ENCODE assay signal across 10 cellular contexts in genomic region chr20:9323622-9324021, GRCh38.
DNase-seq lines count a peak whose midpoint lies in the region; ATAC-seq, FAIRE-seq and TF ChIP-seq lines count a peak whose summit lies in the region.
"Had no signal": no experiment of that assay in that cellular context is flagged by ENCODE, and none has a peak within 500 bp of the region (broad histone marks: within the 10 kb centered on the region; RNA-seq: fewer than 3 reads in every experiment).

No MANE protein-coding gene starts in this region.

- BruUV-seq in endothelial cell of umbilical vein (replicated peaks; lab: Mats Ljungman, UMichigan): no TSS peak

- POLR2A ChIA-PET in endothelial cell of umbilical vein (lab: Charles Lee): no interaction called here

- no peak overlapping the region for H3K4me2 ChIP-seq in endothelial cell of umbilical vein (ENCODE audit: insufficient read depth, low read length)

- CTCF ChIA-PET in endothelial cell of umbilical vein (lab: Charles Lee): interaction anchor here (0.9 to 1.5 kb wide), 4 partner anchors 14 to 470 kb away, joined by 3 to 6 read pairs (median 4); no protein-coding TSS in a partner anchor

- H4K20me1 ChIP-seq in endothelial cell of umbilical vein (replicated peaks; ENCODE audit: control insufficient read depth, extremely low read depth, insufficient read depth, low read length): no peaks in the 10 kb centered on the region

- TF ChIP-seq POLR2A in endothelial cell of umbilical vein (IDR thresholded peaks at IDR 0.05; ENCODE audit: low read depth, low read length): no peak

- dilution Hi-C loops in endothelial cell of umbilical vein (cut with MboI; ENCODE audit: extremely low pct_ligation_motif_present, low sequenced_read_pairs): no loop called here

- H3K9me3 Mint-ChIP-seq in activated naive CD8-positive, alpha-beta T cell treated with anti-CD3 and anti-CD28 coated beads for 36 hours: no peaks in the 10 kb centered on the region
- H3K9me3 Mint-ChIP-seq in activated naive CD8-positive, alpha-beta T cell treated with anti-CD3 and anti-CD28 coated beads, Interleukin-2, amount 50 U/mL, for 24 hours: no peaks in the 10 kb centered on the region

- H3K4me3 ChIP-seq in endothelial cell of umbilical vein (replicated peaks in 1 of 3; ENCODE audit: insufficient read depth in 1 of 3, low read depth in 1 of 3, low read length in 3 of 3): no peak overlapping the region
- no peak overlapping the region for H3K4me3 ChIP-seq in retinal pigment epithelial cell (ENCODE audit: low read length)

- H3K4me3 Mint-ChIP-seq in activated naive CD8-positive, alpha-beta T cell treated with anti-CD3 and anti-CD28 coated beads for 36 hours: no peak overlapping the region
- H3K4me3 Mint-ChIP-seq in activated naive CD8-positive, alpha-beta T cell treated with anti-CD3 and anti-CD28 coated beads, Interleukin-2, amount 50 U/mL, for 24 hours: no peak overlapping the region

- H3K9me3 ChIP-seq in endothelial cell of umbilical vein (replicated peaks; ENCODE audit: control insufficient read depth, insufficient read depth, low read length): no peaks in the 10 kb centered on the region

- no peak overlapping the region for H3K27ac Mint-ChIP-seq in activated naive CD8-positive, alpha-beta T cell treated with anti-CD3 and anti-CD28 coated beads for 36 hours
- no peak overlapping the region for H3K27ac Mint-ChIP-seq in activated naive CD8-positive, alpha-beta T cell treated with anti-CD3 and anti-CD28 coated beads, Interleukin-2, amount 50 U/mL, for 24 hours

- H3K27me3 ChIP-seq in endothelial cell of umbilical vein (ENCODE audit: control insufficient read depth in 2 of 2, insufficient read depth in 2 of 2, low read length in 2 of 2): no peaks in the 10 kb centered on the region

- H3K4me1 ChIP-seq in endothelial cell of umbilical vein (ENCODE audit: control insufficient read depth, extremely low read depth, insufficient read depth, low read length): no peaks in the 10 kb centered on the region

- H3K36me3 Mint-ChIP-seq in activated naive CD8-positive, alpha-beta T cell treated with anti-CD3 and anti-CD28 coated beads for 36 hours: no peaks in the 10 kb centered on the region
- H3K36me3 Mint-ChIP-seq in activated naive CD8-positive, alpha-beta T cell treated with anti-CD3 and anti-CD28 coated beads, Interleukin-2, amount 50 U/mL, for 24 hours (ENCODE audit: low read depth): no peaks in the 10 kb centered on the region

- H3K9ac ChIP-seq in endothelial cell of umbilical vein (replicated peaks; ENCODE audit: extremely low read depth, insufficient read depth, low read length): no peak overlapping the region

- peak; percentile 27 to 54 for TF ChIP-seq CTCF in endothelial cell of umbilical vein (IDR thresholded peaks at IDR 0.05; ENCODE audit: extremely low read depth in 1 of 2, insufficient read depth in 1 of 2, low read depth in 1 of 2, low read length in 2 of 2)
- TF ChIP-seq CTCF in retinal pigment epithelial cell (conservative IDR thresholded peaks at IDR 0.05; ENCODE audit: low read depth, low read length): peak; percentile 63

- no peak for ATAC-seq in activated naive CD8-positive, alpha-beta T cell treated with anti-CD3 and anti-CD28 coated beads, Interleukin-2, amount 50 U/mL, for 24 hours

- FAIRE-seq in endothelial cell of umbilical vein (lab: Jason Lieb, UNC): no peak

- H2AFZ ChIP-seq in endothelial cell of umbilical vein (ENCODE audit: low read depth, low read length): no peak overlapping the region

- H3K27ac ChIP-seq in endothelial cell of umbilical vein (ENCODE audit: insufficient read depth, low read depth, low read length): no peak overlapping the region

- peaks cover 4% of the 10 kb centered on the region for H3K27me3 Mint-ChIP-seq in activated naive CD8-positive, alpha-beta T cell treated with anti-CD3 and anti-CD28 coated beads for 36 hours
- H3K27me3 Mint-ChIP-seq in activated naive CD8-positive, alpha-beta T cell treated with anti-CD3 and anti-CD28 coated beads, Interleukin-2, amount 50 U/mL, for 24 hours: no peaks in the 10 kb centered on the region

- H3K79me2 ChIP-seq in endothelial cell of umbilical vein (ENCODE audit: control insufficient read depth, insufficient read depth, low read length): no peaks in the 10 kb centered on the region

- H3K4me1 Mint-ChIP-seq in activated naive CD8-positive, alpha-beta T cell treated with anti-CD3 and anti-CD28 coated beads for 36 hours: peaks cover 2% of the 10 kb centered on the region
- peaks cover 8% of the 10 kb centered on the region for H3K4me1 Mint-ChIP-seq in activated naive CD8-positive, alpha-beta T cell treated with anti-CD3 and anti-CD28 coated beads, Interleukin-2, amount 50 U/mL, for 24 hours

- no peaks in the 10 kb centered on the region for H3K9me1 ChIP-seq in endothelial cell of umbilical vein (replicated peaks; ENCODE audit: control insufficient read depth, extremely low read depth, insufficient read depth, low read length)

- intact Hi-C loops in endothelial cell of umbilical vein (cut with micrococcal nuclease): loop anchor here (2.0 kb wide), 1 partner anchor 21 kb away; no protein-coding TSS in a partner anchor

- no peaks in the 10 kb centered on the region for H3K36me3 ChIP-seq in endothelial cell of umbilical vein (ENCODE audit: control insufficient read depth in 2 of 2, extremely low read depth in 1 of 2, insufficient read depth in 2 of 2, low read length in 2 of 2)

- DNase-seq in activated naive CD8-positive, alpha-beta T cell treated with anti-CD3 and anti-CD28 coated beads for 36 hours: peak; percentile 0
- no peak for DNase-seq in activated naive CD8-positive, alpha-beta T cell treated with anti-CD3 and anti-CD28 coated beads, Interleukin-2, amount 50 U/mL, for 24 hours
- peak; percentile 13 for DNase-seq in NAMALWA (ENCODE audit: low spot score)
- no peak for DNase-seq in endothelial cell of umbilical vein (ENCODE audit: low read depth, low spot score)
- DNase-seq in retinal pigment epithelial cell (ENCODE audit: low read depth): no peak
- DNase-seq in stimulated activated naive CD4-positive, alpha-beta T cell (lab: John Stamatoyannopoulos, UW): no peak
- DNase-seq in cerebellar nuclear complex (lab: John Stamatoyannopoulos, UW): no peak
- no peak for DNase-seq in D341Med (ENCODE audit: low spot score)
- DNase-seq: aorta, Kasumi-1 had no signal

TF ChIP-seq in endothelial cell of umbilical vein, 7 proteins besides CTCF, POLR2A, EP300 and RAD21:
- TF ChIP-seq, protein P1, sequence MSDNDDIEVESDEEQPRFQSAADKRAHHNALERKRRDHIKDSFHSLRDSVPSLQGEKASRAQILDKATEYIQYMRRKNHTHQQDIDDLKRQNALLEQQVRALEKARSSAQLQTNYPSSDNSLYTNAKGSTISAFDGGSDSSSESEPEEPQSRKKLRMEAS (IDR thresholded peaks at IDR 0.05; ENCODE audit: insufficient read depth, insufficient read length): no peak
- TF ChIP-seq EZH2 (IDR thresholded peaks at IDR 0.05; ENCODE audit: borderline replicate concordance, low read depth, low read length, severe bottlenecking) (no peak), MYC (IDR thresholded peaks at IDR 0.05; ENCODE audit: low read depth, low read length) (no peak), GATA2 (IDR thresholded peaks at IDR 0.05; ENCODE audit: insufficient read depth, insufficient read length, low read depth, low read length) (no peak), FOS (IDR thresholded peaks at IDR 0.05; ENCODE audit: borderline replicate concordance, insufficient read depth, low read length) (no peak), POLR2AphosphoS5 (IDR thresholded peaks at IDR 0.05; ENCODE audit: insufficient read depth, low read depth, low read length) (no peak), JUN (IDR thresholded peaks at IDR 0.05; ENCODE audit: borderline replicate concordance, insufficient read depth, insufficient read length, low read depth) (no peak)
TF ChIP-seq in endothelial cell of umbilical vein: peak in this region for 0.

Comparison
In these comparisons a context has a peak if more than half of its experiments do, and no peak if none do; other contexts are left out.
1. DNase-seq: peak in activated naive CD8-positive, alpha-beta T cell treated with anti-CD3 and anti-CD28 coated beads for 36 hours (single experiment) and NAMALWA (single experiment); none in activated naive CD8-positive, alpha-beta T cell treated with anti-CD3 and anti-CD28 coated beads, Interleukin-2, amount 50 U/mL, for 24 hours (single experiment), endothelial cell of umbilical vein (single experiment), retinal pigment epithelial cell (single experiment), stimulated activated naive CD4-positive, alpha-beta T cell (0 of 6), cerebellar nuclear complex (0 of 2) and D341Med (single experiment).